Comparison of ENCODE assay signal across 15 cellular contexts in genomic region chr9:106613250-106613737, GRCh38.
DNase-seq lines count a peak whose midpoint lies in the region; ATAC-seq and TF ChIP-seq lines count a peak whose summit lies in the region.
"Had no signal": no experiment of that assay in that cellular context is flagged by ENCODE, and none has a peak within 500 bp of the region (broad histone marks: within the 10 kb centered on the region; RNA-seq: fewer than 3 reads in every experiment).

No MANE protein-coding gene starts in this region.

- POLR2A ChIA-PET in PC-3 (lab: Charles Lee; ENCODE audit: unreplicated experiment): no interaction called here

- H3K9me3 ChIP-seq in PC-3 (ENCODE audit: low read length) (no peaks in the 10 kb centered on the region), lower lobe of right lung (no peaks in the 10 kb centered on the region)
- H3K9me3 ChIP-seq: breast epithelium, MG63, upper lobe of left lung had no signal

- BruUV-seq in PC-3 (replicated peaks; lab: Mats Ljungman, UMichigan): no TSS peak

- H3K27ac ChIP-seq in PC-3 (ENCODE audit: low read length) (no peak overlapping the region), lower lobe of right lung (no peak overlapping the region)
- H3K27ac ChIP-seq: breast epithelium, upper lobe of left lung had no signal

- CTCF ChIA-PET in PC-3 (lab: Charles Lee): no interaction called here

- no peak overlapping the region for H3K4me2 ChIP-seq in PC-3 (ENCODE audit: low read length)
- H3K4me2 ChIP-seq: GM23338 had no signal

- DNase-seq in DMS53 (lab: John Stamatoyannopoulos, UW) (peak; percentile 66), NCI-H1092 (lab: John Stamatoyannopoulos, UW) (peak; percentile 33), PC-3 (no peak), lower lobe of right lung (peak; percentile 75), hypothalamus (lab: John Stamatoyannopoulos, UW) (no peak), putamen (ENCODE audit: low spot score) (no peak), KBM-7 (no peak)
- no peak for DNase-seq in NK-92 treated with Interleukin-12 subunit alpha and Interleukin-12 subunit beta, amount 100 ng/mL, for 24 hours (lab: John Stamatoyannopoulos, UW)
- DNase-seq: activated CD4-positive, CD25-positive, alpha-beta regulatory T cell treated with anti-CD3 and anti-CD28 coated beads, Interleukin-2, amount 50 U/mL, for 72 hours; effector memory CD8-positive, alpha-beta T cell; MG63; NCI-H2227 treated with DMSO at 0.1 percent for 48 hours had no signal

- H3K4me1 ChIP-seq in PC-3 (ENCODE audit: insufficient read depth, low read length) (no peaks in the 10 kb centered on the region), lower lobe of right lung (no peaks in the 10 kb centered on the region)
- H3K4me1 ChIP-seq: breast epithelium, upper lobe of left lung had no signal

- in situ Hi-C loops in KBM-7 (cut with MboI; ENCODE audit: low pct_unique_long_range_greater_than_20kb, low sequenced_read_pairs): no loop called here

- H2AFZ ChIP-seq in PC-3 (ENCODE audit: low read length): no peak overlapping the region
- H2AFZ ChIP-seq: GM23338 had no signal

- peak; percentile 31; the same call in 1 of the 2 replicates for ATAC-seq in PC-3
- peak; percentile 41 to 62 for ATAC-seq in lower lobe of right lung
- ATAC-seq: effector memory CD8-positive, alpha-beta T cell; GM23338 had no signal

- no peaks in the 10 kb centered on the region for H3F3A ChIP-seq in PC-3 (ENCODE audit: low read length, unreplicated experiment)

- H3K9me2 ChIP-seq in PC-3 (replicated peaks; ENCODE audit: low read length): no peaks in the 10 kb centered on the region

- no peaks in the 10 kb centered on the region for H4K20me1 ChIP-seq in PC-3 (ENCODE audit: low read length)

- H3K27me3 ChIP-seq in PC-3 (ENCODE audit: low read length): no peaks in the 10 kb centered on the region
- H3K27me3 ChIP-seq in lower lobe of right lung (ENCODE audit: low read depth): no peaks in the 10 kb centered on the region
- H3K27me3 ChIP-seq: breast epithelium, MG63, upper lobe of left lung had no signal

- H3K9ac ChIP-seq in PC-3 (ENCODE audit: low read length): no peak overlapping the region

- TF ChIP-seq CTCF in PC-3 (conservative IDR thresholded peaks at IDR 0.05; ENCODE audit: low read depth, low read length): no peak
- TF ChIP-seq CTCF in lower lobe of right lung (IDR thresholded peaks at IDR 0.05): no peak

- H3K36me3 ChIP-seq in PC-3 (ENCODE audit: low read depth, low read length) (no peaks in the 10 kb centered on the region), lower lobe of right lung (no peaks in the 10 kb centered on the region)
- H3K36me3 ChIP-seq: breast epithelium, MG63, upper lobe of left lung had no signal

- intact Hi-C loops in PC-3 (cut with micrococcal nuclease) (no loop called here), lower lobe of right lung (cut with DNase I) (no loop called here)

- no peaks in the 10 kb centered on the region for H3K79me2 ChIP-seq in PC-3 (ENCODE audit: low read length)

- no peak overlapping the region for H3K4me3 ChIP-seq in PC-3 (ENCODE audit: low read length)
- H3K4me3 ChIP-seq in lower lobe of right lung: no peak overlapping the region
- H3K4me3 ChIP-seq: breast epithelium, GM23338, MG63, upper lobe of left lung had no signal

Comparison
In these comparisons a context has a peak if more than half of its experiments do, and no peak if none do; other contexts are left out.
1. DNase-seq: peak in DMS53 (single experiment), NCI-H1092 (single experiment) and lower lobe of right lung (single experiment); none in PC-3 (single experiment), NK-92 treated with Interleukin-12 subunit alpha and Interleukin-12 subunit beta, amount 100 ng/mL, for 24 hours (single experiment), hypothalamus (0 of 51), putamen (single experiment) and KBM-7 (single experiment).